Comparison of ENCODE assay signal across 7 cellular contexts in the genomic region with DNA sequence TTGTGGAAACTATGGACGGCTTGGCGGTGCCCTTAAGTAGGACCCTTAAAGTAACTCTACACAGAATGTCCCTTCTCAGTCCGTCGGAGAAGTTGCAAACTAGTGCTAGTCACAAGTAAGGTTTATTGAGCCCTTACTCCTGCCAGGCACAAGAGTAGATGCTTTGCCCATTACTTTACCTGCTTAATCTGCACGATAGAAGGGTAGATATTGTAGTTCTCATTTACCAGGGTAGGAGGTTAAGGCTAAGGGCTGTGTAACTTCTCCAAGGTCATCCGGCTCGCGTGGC. TPM values are rescaled to one million over a fixed set of nuclear protein-coding genes. Genes with fewer than 3 reads are reported as not detected.
DNase-seq lines count a peak whose midpoint lies in the region; ATAC-seq and TF ChIP-seq lines count a peak whose summit lies in the region.

No MANE protein-coding gene starts in this region.

- H4K20me1 ChIP-seq in GM23248 (ENCODE audit: insufficient read depth): no peaks in the 10 kb centered on the region

- WGBS in GM23248 (ENCODE audit: low coverage in 1 of 2, low lambda C conversion rate in 2 of 2, missing lambda C conversion rate in 2 of 2), 2 experiments: 4 to 5% methylated on average over 8 of the region's 8 CpGs

- in situ Hi-C loops in GM23248 (cut with MboI) (no loop called here), gastrocnemius medialis (cut with MboI; ENCODE audit: low sequenced_read_pairs in 4 of 4) (no loop called here)

- no peak for TF ChIP-seq CTCF in Peyer's patch (IDR thresholded peaks at IDR 0.05)
- TF ChIP-seq CTCF in fibroblast of the aortic adventitia (IDR thresholded peaks at IDR 0.05; ENCODE audit: insufficient read depth, low read length): no peak
- no peak for TF ChIP-seq CTCF in gastrocnemius medialis (IDR thresholded peaks at IDR 0.05 in 4 of 5, conservative IDR thresholded peaks at IDR 0.05 in 1 of 5)

- no peaks in the 10 kb centered on the region for H3F3A ChIP-seq in GM23248 (ENCODE audit: insufficient read depth)

- H3K4me1 ChIP-seq in GM23248 (ENCODE audit: insufficient read depth) (0 out of 2 replicates have a peak, but pooled peaks cover 5% of the 10 kb centered on the region), Peyer's patch (peaks cover 0 to 6% (median 0%) of the 10 kb centered on the region in 4 donors), gastrocnemius medialis (peaks cover 6 to 13% of the 10 kb centered on the region in 2 donors)

- no peaks in the 10 kb centered on the region for H3K9me3 ChIP-seq in GM23248 (ENCODE audit: low read depth)
- H3K9me3 ChIP-seq in Peyer's patch: no peaks in the 10 kb centered on the region
- H3K9me3 ChIP-seq in gastrocnemius medialis: no peaks in the 10 kb centered on the region

- DNase-seq in GM23248: no peak
- DNase-seq in Peyer's patch: no peak
- no peak for DNase-seq in fibroblast of the aortic adventitia (ENCODE audit: low read depth)
- no peak for DNase-seq in gastrocnemius medialis
- DNase-seq in NCI-H146 (lab: John Stamatoyannopoulos, UW): no peak
- no peak for DNase-seq in T-helper 9 cell

- peak overlapping the region; percentile 87 for H3K4me2 ChIP-seq in GM23248 (ENCODE audit: unreplicated experiment)

- H3K79me2 ChIP-seq in GM23248 (ENCODE audit: insufficient read depth): no peaks in the 10 kb centered on the region

- H3K4me3 ChIP-seq in GM23248 (peak overlapping the region; percentile 85), Peyer's patch (peak overlapping the region; percentile 55 to 82 (median 70)), fibroblast of the aortic adventitia (ENCODE audit: low read depth, low read length) (peak overlapping the region; percentile 76), gastrocnemius medialis (peak overlapping the region; percentile 55 to 88 (median 71))

- H3K36me3 ChIP-seq in GM23248 (ENCODE audit: low read depth): no peaks in the 10 kb centered on the region
- H3K36me3 ChIP-seq in Peyer's patch: no peaks in the 10 kb centered on the region
- H3K36me3 ChIP-seq in gastrocnemius medialis: no peaks in the 10 kb centered on the region

- peak; percentile 22 to 31 for ATAC-seq in gastrocnemius medialis
- no peak for ATAC-seq in HG03432 (IDR thresholded peaks at IDR 0.05; ENCODE audit: unreplicated experiment)

- peak overlapping the region; percentile 68 for H3K9ac ChIP-seq in GM23248

- H3K27ac ChIP-seq in GM23248: no peak overlapping the region
- no peak overlapping the region for H3K27ac ChIP-seq in Peyer's patch
- H3K27ac ChIP-seq in gastrocnemius medialis: peak overlapping the region in 2 of 4 donors; percentile 21 to 41

- no peaks in the 10 kb centered on the region for H3K9me2 ChIP-seq in GM23248 (ENCODE audit: insufficient read depth)

- peak overlapping the region; percentile 94 for H2AFZ ChIP-seq in GM23248

- H3K27me3 ChIP-seq in GM23248 (replicated peaks; ENCODE audit: insufficient read depth) (peaks cover 10% of the 10 kb centered on the region; the same call in 1 of the 2 replicates), Peyer's patch (no peaks in the 10 kb centered on the region), gastrocnemius medialis (peaks cover 0 to 4% (median 0%) of the 10 kb centered on the region in 3 donors)

- intact Hi-C loops in gastrocnemius medialis (cut with DNase I; ENCODE audit: low total_unique reads): no loop called here

- no peak for TF ChIP-seq POLR2A in Peyer's patch (IDR thresholded peaks at IDR 0.05)
- TF ChIP-seq POLR2A in gastrocnemius medialis (IDR thresholded peaks at IDR 0.05): no peak

RNA-seq across cellular contexts. Expression of gene ARMH4, which starts 0.5 kb away (rescaled TPM):
- 2.9 and 3.3 TPM in 2 replicates for total RNA-seq in GM23248 (2014; rRNA removed; shearing (Covaris generic))
- 6.5 and 8.7 TPM in 2 replicates for polyA plus RNA-seq in GM23248 (2016; fragmentation: Nextera tagmentation; extraction: Ambion mirVana)
- total RNA-seq in Peyer's patch (1 to 10 TPM in 3 of 4 donors, under 1 TPM in 1; 0.18 to 3.2 (median 1.4) TPM), fibroblast of the aortic adventitia (ENCODE audit: low replicate concordance) (4.2 and 13.2 TPM in 2 replicates), gastrocnemius medialis (1 to 10 TPM; 1.2 to 3.7 (median 2.0) TPM)

RNA-seq across cellular contexts. Expression of gene ACTR10, which starts 47.4 kb away (rescaled TPM):
- total RNA-seq in GM23248 (2014; rRNA removed; shearing (Covaris generic)): 69.9 and 99.1 TPM in 2 replicates
- 188 and 210 TPM in 2 replicates for polyA plus RNA-seq in GM23248 (2016; fragmentation: Nextera tagmentation; extraction: Ambion mirVana)
- total RNA-seq in Peyer's patch (10 to 100 TPM; 37.1 to 70.6 (median 44.9) TPM), fibroblast of the aortic adventitia (ENCODE audit: low replicate concordance) (92.7 and 229 TPM in 2 replicates), gastrocnemius medialis (100 to 1,000 TPM in 2 of 4 donors, 10 to 100 TPM in 2; 70.6 to 104 (median 88.8) TPM)
